12 cellular contexts compared by ENCODE assay signal in genomic region chr19:31112158-31112557, GRCh38.
A peak's percentile ranks its signal among the peaks of the same experiment; 100 is the strongest.
DNase-seq lines count a peak whose midpoint lies in the region; TF ChIP-seq lines count a peak whose summit lies in the region.
"Had no signal": no experiment of that assay in that cellular context is flagged by ENCODE, and none has a peak within 500 bp of the region (broad histone marks: within the 10 kb centered on the region; RNA-seq: fewer than 3 reads in every experiment).

No MANE protein-coding gene starts in this region.

- no peaks in the 10 kb centered on the region for H4K20me1 ChIP-seq in mammary epithelial cell (ENCODE audit: insufficient read depth, low read length)

- H2AFZ ChIP-seq in mammary epithelial cell (ENCODE audit: low read depth, low read length) (peak overlapping the region; percentile 4), mesenchymal stem cell (ENCODE audit: low read depth, low read length) (no peak overlapping the region)
- H2AFZ ChIP-seq: GM23338 had no signal

- H3K14ac ChIP-seq in mesenchymal stem cell (ENCODE audit: low read length in 2 of 2) = no peak overlapping the region

- H2BK15ac ChIP-seq in mesenchymal stem cell (ENCODE audit: low read depth, poor library complexity, severe bottlenecking) = no peak overlapping the region

- TF ChIP-seq POLR2A in breast epithelium (IDR thresholded peaks at IDR 0.05) = no peak

- POLR2A ChIA-PET in GM10248 (lab: Yijun Ruan, JAX) = no interaction called here

- H3K36me3 ChIP-seq in mammary epithelial cell (ENCODE audit: insufficient read depth, low read length) (no peaks in the 10 kb centered on the region), breast epithelium (no peaks in the 10 kb centered on the region), SJSA1 (no peaks in the 10 kb centered on the region), mesenchymal stem cell (ENCODE audit: control insufficient read depth in 1 of 2, insufficient read depth in 2 of 2, low read depth in 1 of 2, low read length in 2 of 2) (no peaks in the 10 kb centered on the region)
- H3K36me3 ChIP-seq: HAP-1 had no signal

- no peak for DNase-seq in mammary epithelial cell
- DNase-seq in breast epithelium (ENCODE audit: low spot score in 2 of 2) = no peak
- DNase-seq in SJSA1 (ENCODE audit: low read depth in 1 of 2, low spot score in 2 of 2) = no peak
- no peak for DNase-seq in mesenchymal stem cell
- no peak for DNase-seq in GM10248 (ENCODE audit: extremely low spot score)
- no peak for DNase-seq in NCI-H1436 (lab: John Stamatoyannopoulos, UW)
- DNase-seq in NCI-H2029 treated with DMSO at 0.1 percent for 48 hours (lab: John Stamatoyannopoulos, UW) = no peak
- DNase-seq: C1 segment of cervical spinal cord; CD4-positive, alpha-beta T cell; DMS79 had no signal

- H2BK120ac ChIP-seq in mesenchymal stem cell (ENCODE audit: low read depth, low read length) = no peak overlapping the region

- no peaks in the 10 kb centered on the region for H3K4me1 ChIP-seq in mammary epithelial cell (ENCODE audit: insufficient read depth, low read length)
- no peaks in the 10 kb centered on the region for H3K4me1 ChIP-seq in breast epithelium
- H3K4me1 ChIP-seq in SJSA1 (replicated peaks) = peaks cover 35% of the 10 kb centered on the region
- H3K4me1 ChIP-seq in mesenchymal stem cell (ENCODE audit: control insufficient read depth, insufficient read depth, low read depth, low read length) = peaks cover 7% of the 10 kb centered on the region
- H3K4me1 ChIP-seq: HAP-1 had no signal

- no peak overlapping the region for H3K27ac ChIP-seq in mammary epithelial cell (ENCODE audit: insufficient read depth, low read depth, low read length)
- no peak overlapping the region for H3K27ac ChIP-seq in breast epithelium
- peak overlapping the region; percentile 73 for H3K27ac ChIP-seq in SJSA1
- no peak overlapping the region for H3K27ac ChIP-seq in mesenchymal stem cell (ENCODE audit: low read length, poor library complexity, severe bottlenecking)

- H3K18ac ChIP-seq in mesenchymal stem cell (ENCODE audit: low read depth in 1 of 2, low read length in 2 of 2) = peak overlapping the region in 1 of 2 experiments; percentile 56

- BruUV-seq in mammary epithelial cell (replicated peaks; lab: Mats Ljungman, UMichigan) = no TSS peak

- no peaks in the 10 kb centered on the region for H3K9me3 ChIP-seq in mammary epithelial cell (replicated peaks; ENCODE audit: insufficient read depth, low read length)
- no peaks in the 10 kb centered on the region for H3K9me3 ChIP-seq in breast epithelium
- H3K9me3 ChIP-seq in SJSA1 (replicated peaks) = no peaks in the 10 kb centered on the region
- no peaks in the 10 kb centered on the region for H3K9me3 ChIP-seq in mesenchymal stem cell (ENCODE audit: control insufficient read depth, low read length)
- H3K9me3 ChIP-seq: HAP-1 had no signal

- no peaks in the 10 kb centered on the region for H3K79me1 ChIP-seq in mesenchymal stem cell (replicated peaks; ENCODE audit: low read length, poor library complexity, severe bottlenecking)

- H3K4ac ChIP-seq in mesenchymal stem cell (ENCODE audit: low read depth in 1 of 2, low read length in 2 of 2) = peak overlapping the region in 1 of 2 experiments; percentile 43

- no peak overlapping the region for H2BK5ac ChIP-seq in mesenchymal stem cell (ENCODE audit: low read depth, low read length, poor library complexity, severe bottlenecking)

- dilution Hi-C loops in mammary epithelial cell (cut with HindIII; ENCODE audit: low sequenced_read_pairs) = no loop called here

- peak overlapping the region; percentile 46 for H2AK5ac ChIP-seq in mesenchymal stem cell (ENCODE audit: low read length, severe bottlenecking)

- peak overlapping the region; percentile 22 to 93 for H2BK12ac ChIP-seq in mesenchymal stem cell (ENCODE audit: low read length in 2 of 2)

- no peaks in the 10 kb centered on the region for H3K27me3 ChIP-seq in mammary epithelial cell (ENCODE audit: insufficient read depth, low read length)
- peaks cover 0 to 4% of the 10 kb centered on the region in 2 donors for H3K27me3 ChIP-seq in breast epithelium
- H3K27me3 ChIP-seq in SJSA1 (replicated peaks) = no peaks in the 10 kb centered on the region
- peaks cover 0 to 4% of the 10 kb centered on the region in 2 experiments for H3K27me3 ChIP-seq in mesenchymal stem cell (ENCODE audit: control insufficient read depth in 1 of 2, insufficient read depth in 1 of 2, low read length in 2 of 2)

- in situ Hi-C loops in mammary epithelial cell (cut with MboI; ENCODE audit: low sequenced_read_pairs in 2 of 2) = no loop called here

- TF ChIP-seq CTCF in mammary epithelial cell (conservative IDR thresholded peaks at IDR 0.05 in 1 of 2, IDR thresholded peaks at IDR 0.05 in 1 of 2; ENCODE audit: extremely low read depth in 1 of 2, insufficient read depth in 1 of 2, low read depth in 1 of 2, low read length in 2 of 2) (no peak), breast epithelium (IDR thresholded peaks at IDR 0.05) (no peak), GM10248 (IDR thresholded peaks at IDR 0.05; ENCODE audit: control extremely low read depth, extremely low read depth, low read depth, missing control alignments) (no peak)

- H3K4me3 ChIP-seq in mammary epithelial cell (replicated peaks in 1 of 3; ENCODE audit: insufficient read depth in 1 of 3, low read depth in 2 of 3, low read length in 3 of 3) (no peak overlapping the region), breast epithelium (no peak overlapping the region), SJSA1 (no peak overlapping the region), mesenchymal stem cell (ENCODE audit: insufficient read depth in 1 of 2, low read depth in 1 of 2, low read length in 2 of 2) (no peak overlapping the region)
- H3K4me3 ChIP-seq: GM23338, HAP-1 had no signal

- no peak overlapping the region for H4K8ac ChIP-seq in mesenchymal stem cell (ENCODE audit: low read length)

- WGBS in mammary epithelial cell (ENCODE audit: low coverage, missing lambda C conversion rate) = 83% methylated on average over 8 of the region's 9 CpGs
- 92% methylated on average over 9 of the region's 9 CpGs for WGBS in mesenchymal stem cell

- intact Hi-C loops in mammary epithelial cell (cut with micrococcal nuclease) = loop anchor here (5.0 to 10.0 kb wide), 2 partner anchors 145 to 427 kb away; no protein-coding TSS in a partner anchor
- intact Hi-C loops in breast epithelium (cut with DNase I; ENCODE audit: low total_unique reads) = no loop called here

- no peak overlapping the region for H3K23ac ChIP-seq in mesenchymal stem cell (ENCODE audit: low read length in 2 of 2)

- CTCF ChIA-PET in mammary epithelial cell (lab: Charles Lee; ENCODE audit: low non-redundant PET) (no interaction called here), GM10248 (lab: Yijun Ruan, JAX) (no interaction called here)

- H3K4me2 ChIP-seq in mammary epithelial cell (ENCODE audit: insufficient read depth, low read depth, low read length) (no peak overlapping the region), mesenchymal stem cell (ENCODE audit: low read length, poor library complexity, severe bottlenecking) (no peak overlapping the region)
- H3K4me2 ChIP-seq: GM23338 had no signal

- H3K79me2 ChIP-seq in mammary epithelial cell (ENCODE audit: insufficient read depth, low read length) = no peaks in the 10 kb centered on the region

- peak overlapping the region; percentile 40 for H4K91ac ChIP-seq in mesenchymal stem cell (ENCODE audit: low read length)

- H3K9ac ChIP-seq in mammary epithelial cell (ENCODE audit: insufficient read depth, low read length) = no peak overlapping the region
- no peak overlapping the region for H3K9ac ChIP-seq in mesenchymal stem cell (ENCODE audit: low read length)
